ENCODE assay signal across 2 cellular contexts in the genomic region with DNA sequence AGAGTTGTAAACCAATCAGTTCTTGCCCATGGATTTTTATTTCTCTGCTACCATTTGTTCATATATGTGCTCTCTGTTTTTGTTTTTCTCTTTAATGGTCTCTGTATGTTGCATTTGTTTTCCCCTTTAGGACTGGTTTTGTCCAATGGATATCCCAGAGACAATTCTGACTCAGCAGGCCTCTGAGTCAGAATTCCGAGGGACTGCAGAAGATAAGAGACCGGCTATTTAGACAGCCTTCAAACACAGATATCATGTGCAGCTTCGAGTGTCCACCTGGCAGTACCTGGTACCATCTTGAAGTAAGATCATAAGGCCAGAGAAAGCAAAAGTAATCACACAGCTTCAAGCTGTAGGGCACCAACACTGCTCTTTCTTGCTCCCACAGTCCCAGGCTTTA.
A peak's percentile ranks its signal among the peaks of the same experiment; 100 is the strongest.
TF ChIP-seq lines count a peak whose summit lies in the region.

No MANE protein-coding gene starts in this region.

TF ChIP-seq in GM23338, 12 proteins besides CTCF, POLR2A, EP300 and RAD21:
- TF ChIP-seq CREB1 (CRISPR knock-in tag; IDR thresholded peaks at IDR 0.05; ENCODE audit: low read depth): no peak
- no peak for TF ChIP-seq NANOG (IDR thresholded peaks at IDR 0.05; ENCODE audit: borderline replicate concordance)
- no peak for TF ChIP-seq ZNF331 (CRISPR knock-in tag; IDR thresholded peaks at IDR 0.05; ENCODE audit: low read depth)
- no peak for TF ChIP-seq STAT1 (IDR thresholded peaks at IDR 0.05; ENCODE audit: unreplicated experiment)
- TF ChIP-seq, protein P1, sequence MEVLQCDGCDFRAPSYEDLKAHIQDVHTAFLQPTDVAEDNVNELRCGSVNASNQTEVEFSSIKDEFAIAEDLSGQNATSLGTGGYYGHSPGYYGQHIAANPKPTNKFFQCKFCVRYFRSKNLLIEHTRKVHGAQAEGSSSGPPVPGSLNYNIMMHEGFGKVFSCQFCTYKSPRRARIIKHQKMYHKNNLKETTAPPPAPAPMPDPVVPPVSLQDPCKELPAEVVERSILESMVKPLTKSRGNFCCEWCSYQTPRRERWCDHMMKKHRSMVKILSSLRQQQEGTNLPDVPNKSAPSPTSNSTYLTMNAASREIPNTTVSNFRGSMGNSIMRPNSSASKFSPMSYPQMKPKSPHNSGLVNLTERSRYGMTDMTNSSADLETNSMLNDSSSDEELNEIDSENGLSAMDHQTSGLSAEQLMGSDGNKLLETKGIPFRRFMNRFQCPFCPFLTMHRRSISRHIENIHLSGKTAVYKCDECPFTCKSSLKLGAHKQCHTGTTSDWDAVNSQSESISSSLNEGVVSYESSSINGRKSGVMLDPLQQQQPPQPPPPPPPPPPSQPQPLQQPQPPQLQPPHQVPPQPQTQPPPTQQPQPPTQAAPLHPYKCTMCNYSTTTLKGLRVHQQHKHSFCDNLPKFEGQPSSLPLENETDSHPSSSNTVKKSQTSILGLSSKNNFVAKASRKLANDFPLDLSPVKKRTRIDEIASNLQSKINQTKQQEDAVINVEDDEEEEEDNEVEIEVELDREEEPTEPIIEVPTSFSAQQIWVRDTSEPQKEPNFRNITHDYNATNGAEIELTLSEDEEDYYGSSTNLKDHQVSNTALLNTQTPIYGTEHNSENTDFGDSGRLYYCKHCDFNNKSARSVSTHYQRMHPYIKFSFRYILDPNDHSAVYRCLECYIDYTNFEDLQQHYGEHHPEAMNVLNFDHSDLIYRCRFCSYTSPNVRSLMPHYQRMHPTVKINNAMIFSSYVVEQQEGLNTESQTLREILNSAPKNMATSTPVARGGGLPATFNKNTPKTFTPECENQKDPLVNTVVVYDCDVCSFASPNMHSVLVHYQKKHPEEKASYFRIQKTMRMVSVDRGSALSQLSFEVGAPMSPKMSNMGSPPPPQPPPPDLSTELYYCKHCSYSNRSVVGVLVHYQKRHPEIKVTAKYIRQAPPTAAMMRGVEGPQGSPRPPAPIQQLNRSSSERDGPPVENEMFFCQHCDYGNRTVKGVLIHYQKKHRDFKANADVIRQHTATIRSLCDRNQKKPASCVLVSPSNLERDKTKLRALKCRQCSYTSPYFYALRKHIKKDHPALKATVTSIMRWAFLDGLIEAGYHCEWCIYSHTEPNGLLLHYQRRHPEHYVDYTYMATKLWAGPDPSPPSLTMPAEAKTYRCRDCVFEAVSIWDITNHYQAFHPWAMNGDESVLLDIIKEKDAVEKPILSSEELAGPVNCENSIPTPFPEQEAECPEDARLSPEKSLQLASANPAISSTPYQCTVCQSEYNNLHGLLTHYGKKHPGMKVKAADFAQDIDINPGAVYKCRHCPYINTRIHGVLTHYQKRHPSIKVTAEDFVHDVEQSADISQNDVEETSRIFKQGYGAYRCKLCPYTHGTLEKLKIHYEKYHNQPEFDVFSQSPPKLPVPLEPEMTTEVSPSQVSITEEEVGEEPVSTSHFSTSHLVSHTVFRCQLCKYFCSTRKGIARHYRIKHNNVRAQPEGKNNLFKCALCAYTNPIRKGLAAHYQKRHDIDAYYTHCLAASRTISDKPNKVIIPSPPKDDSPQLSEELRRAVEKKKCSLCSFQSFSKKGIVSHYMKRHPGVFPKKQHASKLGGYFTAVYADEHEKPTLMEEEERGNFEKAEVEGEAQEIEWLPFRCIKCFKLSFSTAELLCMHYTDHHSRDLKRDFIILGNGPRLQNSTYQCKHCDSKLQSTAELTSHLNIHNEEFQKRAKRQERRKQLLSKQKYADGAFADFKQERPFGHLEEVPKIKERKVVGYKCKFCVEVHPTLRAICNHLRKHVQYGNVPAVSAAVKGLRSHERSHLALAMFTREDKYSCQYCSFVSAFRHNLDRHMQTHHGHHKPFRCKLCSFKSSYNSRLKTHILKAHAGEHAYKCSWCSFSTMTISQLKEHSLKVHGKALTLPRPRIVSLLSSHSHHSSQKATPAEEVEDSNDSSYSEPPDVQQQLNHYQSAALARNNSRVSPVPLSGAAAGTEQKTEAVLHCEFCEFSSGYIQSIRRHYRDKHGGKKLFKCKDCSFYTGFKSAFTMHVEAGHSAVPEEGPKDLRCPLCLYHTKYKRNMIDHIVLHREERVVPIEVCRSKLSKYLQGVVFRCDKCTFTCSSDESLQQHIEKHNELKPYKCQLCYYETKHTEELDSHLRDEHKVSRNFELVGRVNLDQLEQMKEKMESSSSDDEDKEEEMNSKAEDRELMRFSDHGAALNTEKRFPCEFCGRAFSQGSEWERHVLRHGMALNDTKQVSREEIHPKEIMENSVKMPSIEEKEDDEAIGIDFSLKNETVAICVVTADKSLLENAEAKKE (CRISPR knock-in tag; IDR thresholded peaks at IDR 0.05): no peak
- TF ChIP-seq, protein P2, sequence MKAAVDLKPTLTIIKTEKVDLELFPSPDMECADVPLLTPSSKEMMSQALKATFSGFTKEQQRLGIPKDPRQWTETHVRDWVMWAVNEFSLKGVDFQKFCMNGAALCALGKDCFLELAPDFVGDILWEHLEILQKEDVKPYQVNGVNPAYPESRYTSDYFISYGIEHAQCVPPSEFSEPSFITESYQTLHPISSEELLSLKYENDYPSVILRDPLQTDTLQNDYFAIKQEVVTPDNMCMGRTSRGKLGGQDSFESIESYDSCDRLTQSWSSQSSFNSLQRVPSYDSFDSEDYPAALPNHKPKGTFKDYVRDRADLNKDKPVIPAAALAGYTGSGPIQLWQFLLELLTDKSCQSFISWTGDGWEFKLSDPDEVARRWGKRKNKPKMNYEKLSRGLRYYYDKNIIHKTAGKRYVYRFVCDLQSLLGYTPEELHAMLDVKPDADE (IDR thresholded peaks at IDR 0.05): no peak
- TF ChIP-seq ZNF114 (CRISPR knock-in tag; IDR thresholded peaks at IDR 0.05): no peak
- no peak for TF ChIP-seq EZH2 (IDR thresholded peaks at IDR 0.05; ENCODE audit: low read depth, unreplicated experiment)

TF ChIP-seq in endothelial cell of umbilical vein, 7 proteins besides CTCF, POLR2A, EP300 and RAD21:
- peak; percentile 48 for TF ChIP-seq FOS (IDR thresholded peaks at IDR 0.05; ENCODE audit: borderline replicate concordance, insufficient read depth, low read length)
- no peak for TF ChIP-seq JUN (IDR thresholded peaks at IDR 0.05; ENCODE audit: borderline replicate concordance, insufficient read depth, insufficient read length, low read depth)
TF ChIP-seq in endothelial cell of umbilical vein: peak in this region for 1.
